Comparison of ENCODE assay signal across 1 cellular context in genomic region chr11:65266210-65266609, GRCh38.
TF ChIP-seq lines count a peak whose summit lies in the region.

No MANE protein-coding gene starts in this region.

TF ChIP-seq in IMR-90, 13 proteins besides CTCF, POLR2A, EP300 and RAD21:
- TF ChIP-seq BHLHE40 (IDR thresholded peaks at IDR 0.05; ENCODE audit: low read depth, low read length), result no peak
- TF ChIP-seq CHD1 (IDR thresholded peaks at IDR 0.05; ENCODE audit: low read depth, low read length), result no peak
- TF ChIP-seq FOS (IDR thresholded peaks at IDR 0.05; ENCODE audit: low read depth, low read length), result no peak
- no peak for TF ChIP-seq MXI1 (IDR thresholded peaks at IDR 0.05; ENCODE audit: borderline replicate concordance, low read depth, low read length)
- no peak for TF ChIP-seq RFX5 (IDR thresholded peaks at IDR 0.05; ENCODE audit: low read depth, low read length)
- no peak for TF ChIP-seq SMC3 (IDR thresholded peaks at IDR 0.05; ENCODE audit: low read depth, low read length)
